ENCODE assay signal across 8 cellular contexts in genomic region chr11:12724301-12725046, GRCh38. TPM values are rescaled to one million over a fixed set of nuclear protein-coding genes. Genes with fewer than 3 reads are reported as not detected.
A peak's percentile ranks its signal among the peaks of the same experiment; 100 is the strongest.
DNase-seq lines count a peak whose midpoint lies in the region; ATAC-seq and TF ChIP-seq lines count a peak whose summit lies in the region.

No MANE protein-coding gene starts in this region.

- DNase-seq in H7 = peak; percentile 83
- DNase-seq in NCI-H345 treated with DMSO at 0.1 percent for 48 hours (lab: John Stamatoyannopoulos, UW; ENCODE audit: unreplicated experiment) = peak; percentile 97
- DNase-seq in dedifferentiated amniotic fluid mesenchymal stem cell (ENCODE audit: extremely low spot score) = peak; percentile 64
- DNase-seq in lower leg skin (ENCODE audit: low spot score in 2 of 2) = peak; percentile 75 to 91
- no peak for DNase-seq in stimulated activated CD4-positive, alpha-beta T cell treated with anti-CD3 and anti-CD28 coated beads, Interleukin-4, amount 100 ng/mL, for 1 hour
- DNase-seq in activated CD8-positive, alpha-beta T cell treated with anti-CD3 and anti-CD28 coated beads for 36 hours = no peak

- no peaks in the 10 kb centered on the region for H3K4me1 Mint-ChIP-seq in activated CD8-positive, alpha-beta T cell treated with anti-CD3 and anti-CD28 coated beads for 36 hours (ENCODE audit: low read depth)

- no peak overlapping the region for H3K4me3 Mint-ChIP-seq in activated CD8-positive, alpha-beta T cell treated with anti-CD3 and anti-CD28 coated beads for 36 hours

- H3K36me3 Mint-ChIP-seq in activated CD8-positive, alpha-beta T cell treated with anti-CD3 and anti-CD28 coated beads for 36 hours (ENCODE audit: low read depth) = no peaks in the 10 kb centered on the region

- 33 to 35% methylated on average over 14 of the region's 14 CpGs for WGBS in lower leg skin, 2 donors

- POLR2A ChIA-PET in activated CD8-positive, alpha-beta T cell treated with anti-CD3 and anti-CD28 coated beads for 36 hours (lab: Charles Lee) = no interaction called here

- H3K27me3 ChIP-seq in H7 (ENCODE audit: control insufficient read depth, insufficient read depth, low read length) = no peaks in the 10 kb centered on the region

- H3K4me3 ChIP-seq in H7 (ENCODE audit: insufficient read depth, low read depth, low read length) (no peak overlapping the region), lower leg skin (ENCODE audit: low read depth, poor library complexity, severe bottlenecking) (no peak overlapping the region)

- H3K27me3 Mint-ChIP-seq in activated CD8-positive, alpha-beta T cell treated with anti-CD3 and anti-CD28 coated beads for 36 hours = peaks cover 56% of the 10 kb centered on the region

- no peak for TF ChIP-seq CTCF in lower leg skin (IDR thresholded peaks at IDR 0.05)
- TF ChIP-seq CTCF in activated CD8-positive, alpha-beta T cell treated with anti-CD3 and anti-CD28 coated beads for 36 hours (IDR thresholded peaks at IDR 0.05) = no peak

- intact Hi-C loops in lower leg skin (cut with DNase I; ENCODE audit: low total_unique reads) = no loop called here
- intact Hi-C loops in activated CD8-positive, alpha-beta T cell treated with anti-CD3 and anti-CD28 coated beads for 36 hours (cut with micrococcal nuclease) = no loop called here

- CTCF ChIA-PET in activated CD8-positive, alpha-beta T cell treated with anti-CD3 and anti-CD28 coated beads for 36 hours (lab: Charles Lee) = no interaction called here

- no peaks in the 10 kb centered on the region for H3K9me3 Mint-ChIP-seq in activated CD8-positive, alpha-beta T cell treated with anti-CD3 and anti-CD28 coated beads for 36 hours

- ATAC-seq in HG03135 (IDR thresholded peaks at IDR 0.05; ENCODE audit: unreplicated experiment) = no peak
- no peak for ATAC-seq in activated CD8-positive, alpha-beta T cell treated with anti-CD3 and anti-CD28 coated beads for 36 hours
- ATAC-seq in HG02759 (IDR thresholded peaks at IDR 0.05; ENCODE audit: unreplicated experiment) = no peak

- H3K36me3 ChIP-seq in H7 (replicated peaks; ENCODE audit: control insufficient read depth, insufficient read depth, low read length) = no peaks in the 10 kb centered on the region

- no peak overlapping the region for H3K27ac Mint-ChIP-seq in activated CD8-positive, alpha-beta T cell treated with anti-CD3 and anti-CD28 coated beads for 36 hours

- TF ChIP-seq POLR2A in lower leg skin (IDR thresholded peaks at IDR 0.05) = no peak

RNA-seq across cellular contexts. Expression of gene TEAD1, which starts 50.3 kb away (rescaled TPM):
- 58.0 and 78.1 TPM in 2 replicates for total RNA-seq in H7 (2014; rRNA removed; shearing (Covaris generic))
- 10 to 100 TPM; 45.7 to 88.7 (median 71.4) TPM for total RNA-seq in lower leg skin
- total RNA-seq in activated CD8-positive, alpha-beta T cell treated with anti-CD3 and anti-CD28 coated beads for 36 hours = under 1 TPM; 0.25 to 0.83 TPM

Comparison
In these comparisons a context has a peak if more than half of its experiments do, and no peak if none do; other contexts are left out.
1. DNase-seq: peak in H7 (single experiment), NCI-H345 treated with DMSO at 0.1 percent for 48 hours (single experiment), dedifferentiated amniotic fluid mesenchymal stem cell (single experiment) and lower leg skin (2 of 2); none in stimulated activated CD4-positive, alpha-beta T cell treated with anti-CD3 and anti-CD28 coated beads, Interleukin-4, amount 100 ng/mL, for 1 hour (single experiment) and activated CD8-positive, alpha-beta T cell treated with anti-CD3 and anti-CD28 coated beads for 36 hours (single experiment).
2. RNA of gene TEAD1, which starts 50.3 kb away (total RNA-seq): 45.7 to 88.7 TPM in lower leg skin and 58.0 to 78.1 TPM in H7; 0.25 to 0.83 TPM in activated CD8-positive, alpha-beta T cell treated with anti-CD3 and anti-CD28 coated beads for 36 hours; every median in the first group is over 10 times any median in the second.